10 cellular contexts compared by ENCODE assay signal in genomic region chr10:97673736-97674525, GRCh38. TPM values are rescaled to one million over a fixed set of nuclear protein-coding genes. Genes with fewer than 3 reads are reported as not detected.
A peak's percentile ranks its signal among the peaks of the same experiment; 100 is the strongest.
DNase-seq lines count a peak whose midpoint lies in the region; FAIRE-seq and TF ChIP-seq lines count a peak whose summit lies in the region.
"Had no signal": no experiment of that assay in that cellular context is flagged by ENCODE, and none has a peak within 500 bp of the region (broad histone marks: within the 10 kb centered on the region; RNA-seq: fewer than 3 reads in every experiment).

No MANE protein-coding gene starts in this region.

- TF ChIP-seq POLR2A in GM12891 (IDR thresholded peaks at IDR 0.05; ENCODE audit: low read depth, low read length) = no peak

- peak; percentile 12 for DNase-seq in stimulated activated CD4-positive, alpha-beta T cell treated with anti-CD3 and anti-CD28 coated beads, Interleukin-4, amount 100 ng/mL, for 24 hours
- DNase-seq in stimulated activated CD4-positive, alpha-beta T cell treated with anti-CD3 and anti-CD28 coated beads, Interleukin-4, amount 100 ng/mL, for 1 hour = no peak
- DNase-seq in SW480 (ENCODE audit: low spot score) (peak; percentile 36), fibroblast of villous mesenchyme (ENCODE audit: low read depth) (peak; percentile 77), midbrain (lab: John Stamatoyannopoulos, UW) (no peak), GM12891 (ENCODE audit: insufficient read length, low spot score) (no peak), islet precursor cell (no peak), HT-29 (ENCODE audit: low spot score) (no peak)
- DNase-seq: activated B cell treated with CpG ODN at 0.5 μM for 24 hours, NCI-H1092 had no signal

- FAIRE-seq in GM12891 (lab: Jason Lieb, UNC) = no peak

- TF ChIP-seq CTCF in fibroblast of villous mesenchyme (IDR thresholded peaks at IDR 0.05; ENCODE audit: insufficient read depth, low read depth, low read length) = no peak

- H3K4me3 ChIP-seq in fibroblast of villous mesenchyme (ENCODE audit: low read depth, low read length) = no peak overlapping the region

TF ChIP-seq in GM12891, 5 proteins besides CTCF, POLR2A, EP300 and RAD21:
- TF ChIP-seq SPI1 (IDR thresholded peaks at IDR 0.05; ENCODE audit: low read depth, low read length) = no peak
- no peak for TF ChIP-seq POLR2AphosphoS5 (IDR thresholded peaks at IDR 0.05; ENCODE audit: low read depth, low read length)
- no peak for TF ChIP-seq PAX5 (IDR thresholded peaks at IDR 0.05; ENCODE audit: insufficient read depth, low read length, severe bottlenecking)
- TF ChIP-seq TAF1 (IDR thresholded peaks at IDR 0.05; ENCODE audit: low read depth, low read length) = no peak
- TF ChIP-seq POU2F2 (IDR thresholded peaks at IDR 0.05; ENCODE audit: low read depth, low read length) = no peak

RNA-seq across cellular contexts. Expression of gene AVPI1, which starts 13.1 kb away (rescaled TPM):
- 12.5 and 19.6 TPM in 2 replicates for total RNA-seq in fibroblast of villous mesenchyme
- 0.77 TPM for polyA plus RNA-seq in GM12891 (2012; ENCODE audit: low read depth, missing spikeins)
- 31.9 and 35.5 TPM in 2 replicates for total RNA-seq in HT-29 (2014; rRNA removed; shearing (Covaris generic))

RNA-seq across cellular contexts. Expression of gene PI4K2A, which starts 33.5 kb away (rescaled TPM):
- total RNA-seq in fibroblast of villous mesenchyme = 22.5 and 25.0 TPM in 2 replicates
- polyA plus RNA-seq in GM12891 (2012; ENCODE audit: low read depth, missing spikeins) = 8.0 TPM
- 10.4 and 11.2 TPM in 2 replicates for total RNA-seq in HT-29 (2014; rRNA removed; shearing (Covaris generic))

RNA-seq across cellular contexts. Expression of gene MARVELD1, which starts 39.6 kb away (rescaled TPM):
- 44.0 and 58.9 TPM in 2 replicates for total RNA-seq in fibroblast of villous mesenchyme
- 1.5 TPM for polyA plus RNA-seq in GM12891 (2012; ENCODE audit: low read depth, missing spikeins)
- total RNA-seq in HT-29 (2014; rRNA removed; shearing (Covaris generic)) = 24.5 and 24.9 TPM in 2 replicates

RNA-seq across cellular contexts. Expression of gene MORN4, which starts 40.6 kb away (rescaled TPM):
- 4.2 and 5.6 TPM in 2 replicates for total RNA-seq in fibroblast of villous mesenchyme
- polyA plus RNA-seq in GM12891 (2012; ENCODE audit: low read depth, missing spikeins) = 4.3 TPM
- 0.29 and 1.2 TPM in 2 replicates for total RNA-seq in HT-29 (2014; rRNA removed; shearing (Covaris generic))

Comparison
In these comparisons a context has a peak if more than half of its experiments do, and no peak if none do; other contexts are left out.
1. DNase-seq: peak in stimulated activated CD4-positive, alpha-beta T cell treated with anti-CD3 and anti-CD28 coated beads, Interleukin-4, amount 100 ng/mL, for 24 hours (single experiment), SW480 (single experiment) and fibroblast of villous mesenchyme (single experiment); none in stimulated activated CD4-positive, alpha-beta T cell treated with anti-CD3 and anti-CD28 coated beads, Interleukin-4, amount 100 ng/mL, for 1 hour (single experiment), midbrain (single experiment), GM12891 (single experiment), islet precursor cell (single experiment) and HT-29 (single experiment).